2 cellular contexts compared by ENCODE assay signal in genomic region chr18:25326231-25327042, GRCh38.
TF ChIP-seq lines count a peak whose summit lies in the region.

No MANE protein-coding gene starts in this region.

TF ChIP-seq in HEK293, 187 proteins besides CTCF, POLR2A, EP300 and RAD21:
- TF ChIP-seq PRDM6 (tag by site-specific recombination; IDR thresholded peaks at IDR 0.05): peak; percentile 93
- no peak for TF ChIP-seq ZNF843 (tag by site-specific recombination; IDR thresholded peaks at IDR 0.05)

TF ChIP-seq in SK-N-SH, 30 proteins besides CTCF, POLR2A, EP300 and RAD21 (continued from another document):
- TF ChIP-seq REST (IDR thresholded peaks at IDR 0.05; ENCODE audit: low read depth, low read length) (no peak), SIN3A (IDR thresholded peaks at IDR 0.05; ENCODE audit: borderline replicate concordance, low read depth, low read length) (no peak), PBX3 (IDR thresholded peaks at IDR 0.05) (no peak), MXI1 (IDR thresholded peaks at IDR 0.05; ENCODE audit: low read depth, low read length) (no peak), USF2 (IDR thresholded peaks at IDR 0.05; ENCODE audit: borderline replicate concordance, low read depth, low read length) (no peak), USF1 (IDR thresholded peaks at IDR 0.05; ENCODE audit: borderline replicate concordance, low read depth) (no peak), CHD2 (IDR thresholded peaks at IDR 0.05; ENCODE audit: low read length, partially characterized antibody) (no peak), RFX5 (IDR thresholded peaks at IDR 0.05; ENCODE audit: low read length) (no peak), SMC3 (IDR thresholded peaks at IDR 0.05; ENCODE audit: low read depth, low read length) (no peak), YY1 (IDR thresholded peaks at IDR 0.05; ENCODE audit: low read depth) (no peak), IRF3 (IDR thresholded peaks at IDR 0.05; ENCODE audit: low read depth, low read length) (no peak), TAF1 (IDR thresholded peaks at IDR 0.05; ENCODE audit: borderline replicate concordance, low read depth, low read length) (no peak)
